ENCODE assay signal across 8 cellular contexts in genomic region chr10:21020545-21020944, GRCh38.
DNase-seq lines count a peak whose midpoint lies in the region; ATAC-seq and TF ChIP-seq lines count a peak whose summit lies in the region.

No MANE protein-coding gene starts in this region.

- DNase-seq in NCI-H1417 (lab: John Stamatoyannopoulos, UW) (peak in 2 of 3 experiments; percentile 3 to 11), NCI-H1417 treated with DMSO at 0.1 percent for 48 hours (lab: John Stamatoyannopoulos, UW) (no peak), adrenal gland (peak in 4 of 7 donors; percentile 5 to 43 (median 23)), neural progenitor cell (ENCODE audit: low spot score) (peak; percentile 44), LoVo (ENCODE audit: low spot score) (no peak), NCI-H524 treated with DMSO at 0.1 percent for 48 hours (lab: John Stamatoyannopoulos, UW) (no peak)
- peak; percentile 38 for DNase-seq in Jurkat, Clone E6-1 (ENCODE audit: low read depth, low spot score)

- no peaks in the 10 kb centered on the region for H3K27me3 ChIP-seq in adrenal gland
- no peaks in the 10 kb centered on the region for H3K27me3 ChIP-seq in neural progenitor cell

- H3K36me3 ChIP-seq in adrenal gland (replicated peaks in 1 of 2) (no peaks in the 10 kb centered on the region), neural progenitor cell (no peaks in the 10 kb centered on the region)

- ATAC-seq in GM21737 (IDR thresholded peaks at IDR 0.05; ENCODE audit: unreplicated experiment), result peak; percentile 60

- H3K4me2 ChIP-seq in neural progenitor cell, result no peak overlapping the region

- no peak overlapping the region for H3K27ac ChIP-seq in adrenal gland
- H3K27ac ChIP-seq in neural progenitor cell, result no peak overlapping the region

- peaks cover 26% of the 10 kb centered on the region for H3K36me3 Mint-ChIP-seq in neural progenitor cell

- H3K9me3 ChIP-seq in adrenal gland (replicated peaks in 1 of 3) (no peaks in the 10 kb centered on the region), neural progenitor cell (ENCODE audit: low read depth) (no peaks in the 10 kb centered on the region)

- H3K4me1 Mint-ChIP-seq in neural progenitor cell, result peaks cover 11% of the 10 kb centered on the region

- no peak overlapping the region for H3K27ac Mint-ChIP-seq in neural progenitor cell

- intact Hi-C loops in adrenal gland (cut with DNase I), result no loop called here

- H3K79me2 ChIP-seq in neural progenitor cell (ENCODE audit: low read depth), result peaks cover 16% of the 10 kb centered on the region

- H3K4me1 ChIP-seq in adrenal gland (replicated peaks in 1 of 2) (no peaks in the 10 kb centered on the region), neural progenitor cell (peaks cover 10% of the 10 kb centered on the region)

- 88 to 95% (median 94%) methylated on average over 7 of the region's 7 CpGs for WGBS in adrenal gland, 4 donors

- no peak overlapping the region for H3K9ac ChIP-seq in neural progenitor cell

- TF ChIP-seq CTCF in adrenal gland (IDR thresholded peaks at IDR 0.05), result peak in 5 of 6 experiments; percentile 3 to 27 (median 18)
- peak; percentile 51 for TF ChIP-seq CTCF in neural progenitor cell (IDR thresholded peaks at IDR 0.05)

- no peaks in the 10 kb centered on the region for H4K20me1 ChIP-seq in neural progenitor cell (ENCODE audit: low read depth)

- no peak overlapping the region for H3K4me3 Mint-ChIP-seq in neural progenitor cell

- H3K9me3 Mint-ChIP-seq in neural progenitor cell, result no peaks in the 10 kb centered on the region

- no peak for TF ChIP-seq POLR2A in adrenal gland (IDR thresholded peaks at IDR 0.05)

- H2AFZ ChIP-seq in neural progenitor cell (replicated peaks), result no peak overlapping the region

- peaks cover 2% of the 10 kb centered on the region for H3K27me3 Mint-ChIP-seq in neural progenitor cell (ENCODE audit: insufficient read depth, low read depth)

- no peaks in the 10 kb centered on the region for H3F3A ChIP-seq in neural progenitor cell (ENCODE audit: low read depth)

- no peak overlapping the region for H3K4me3 ChIP-seq in Jurkat, Clone E6-1 (ENCODE audit: low read length)
- no peak overlapping the region for H3K4me3 ChIP-seq in adrenal gland
- H3K4me3 ChIP-seq in neural progenitor cell, result no peak overlapping the region

Comparison
In these comparisons a context has a peak if more than half of its experiments do, and no peak if none do; other contexts are left out.
1. DNase-seq: peak in NCI-H1417 (2 of 3), Jurkat, Clone E6-1 (single experiment), adrenal gland (4 of 7) and neural progenitor cell (single experiment); none in NCI-H1417 treated with DMSO at 0.1 percent for 48 hours (single experiment), LoVo (single experiment) and NCI-H524 treated with DMSO at 0.1 percent for 48 hours (single experiment).